Comparison of ENCODE assay signal across 8 cellular contexts in genomic region chr6:45445749-45446454, GRCh38.
DNase-seq lines count a peak whose midpoint lies in the region; ATAC-seq and TF ChIP-seq lines count a peak whose summit lies in the region.

No MANE protein-coding gene starts in this region.

- CTCF ChIA-PET in MCF 10A (lab: Yijun Ruan, JAX), result interaction anchor here (1.0 kb wide), 1 partner anchor 790 kb away, joined by 3 read pairs; no protein-coding TSS in a partner anchor

- H3K9me3 ChIP-seq in HAP-1, result no peaks in the 10 kb centered on the region

- H3K27me3 Mint-ChIP-seq in MCF 10A (ENCODE audit: insufficient read depth, unreplicated experiment), result no peaks in the 10 kb centered on the region

- H3K36me3 ChIP-seq in HAP-1 (replicated peaks), result no peaks in the 10 kb centered on the region

- intact Hi-C loops in MCF 10A (cut with micrococcal nuclease), result loop anchor here (2.0 kb wide), 1 partner anchor 23 kb away; no protein-coding TSS in a partner anchor

- in situ Hi-C loops in HAP-1 (cut with MboI; ENCODE audit: low sequenced_read_pairs), result no loop called here

- H3K4me1 Mint-ChIP-seq in MCF 10A (ENCODE audit: insufficient read depth, unreplicated experiment), result peaks cover 34% of the 10 kb centered on the region
- peaks cover 91% of the 10 kb centered on the region for H3K4me1 Mint-ChIP-seq in stimulated activated effector memory CD8-positive, alpha-beta T cell treated with anti-CD3 and anti-CD28 coated beads, Interleukin-12 subunit alpha, Interleukin-12 subunit beta, amount 100 ng/mL, for 72 hours

- ATAC-seq in stimulated activated effector memory CD8-positive, alpha-beta T cell treated with anti-CD3 and anti-CD28 coated beads, Interleukin-12 subunit alpha, Interleukin-12 subunit beta, amount 100 ng/mL, for 72 hours, result peak; percentile 57

- TF ChIP-seq CTCF in AG09309 (IDR thresholded peaks at IDR 0.05; ENCODE audit: control insufficient read depth, insufficient read depth, low read depth, low read length, missing control alignments) (no peak), MCF 10A (IDR thresholded peaks at IDR 0.05; ENCODE audit: unreplicated experiment) (no peak)

- H3K36me3 Mint-ChIP-seq in MCF 10A (ENCODE audit: insufficient read depth, unreplicated experiment), result peaks cover 7% of the 10 kb centered on the region
- H3K36me3 Mint-ChIP-seq in stimulated activated effector memory CD8-positive, alpha-beta T cell treated with anti-CD3 and anti-CD28 coated beads, Interleukin-12 subunit alpha, Interleukin-12 subunit beta, amount 100 ng/mL, for 72 hours, result peaks cover 98% of the 10 kb centered on the region

- H3K9me3 Mint-ChIP-seq in MCF 10A (ENCODE audit: unreplicated experiment), result no peaks in the 10 kb centered on the region
- H3K9me3 Mint-ChIP-seq in stimulated activated effector memory CD8-positive, alpha-beta T cell treated with anti-CD3 and anti-CD28 coated beads, Interleukin-12 subunit alpha, Interleukin-12 subunit beta, amount 100 ng/mL, for 72 hours, result no peaks in the 10 kb centered on the region

- no peaks in the 10 kb centered on the region for H3K27me3 ChIP-seq in HAP-1 (ENCODE audit: low read depth)

- peaks cover 4% of the 10 kb centered on the region for H3K4me1 ChIP-seq in HAP-1

- TSS peak; percentile 54 for BruUV-seq in MCF 10A (replicated peaks; lab: Mats Ljungman, UMichigan)

- DNase-seq in AG09309 (ENCODE audit: low read depth) (peak; percentile 98), HAP-1 (ENCODE audit: low spot score in 2 of 2) (peak; percentile 4 to 23), OCI-M2 (lab: John Stamatoyannopoulos, UW; ENCODE audit: unreplicated experiment) (peak; percentile 42), MCF 10A (ENCODE audit: unreplicated experiment) (peak; percentile 99), iris pigment epithelial cell (ENCODE audit: low read depth) (peak; percentile 99), GM19240 (ENCODE audit: insufficient read length, low spot score) (no peak)
- DNase-seq in stimulated activated effector memory CD8-positive, alpha-beta T cell treated with anti-CD3 and anti-CD28 coated beads, Interleukin-12 subunit alpha, Interleukin-12 subunit beta, amount 100 ng/mL, for 72 hours (ENCODE audit: low spot score in 2 of 2), result no peak
- DNase-seq in activated effector memory CD4-positive, alpha-beta T cell treated with anti-CD3 and anti-CD28 coated beads, Interleukin-2, amount 50 U/mL, for 16 hours, result no peak

- H3K4me3 ChIP-seq in AG09309 (ENCODE audit: control insufficient read depth, low read depth, low read length), result no peak overlapping the region
- H3K4me3 ChIP-seq in HAP-1, result no peak overlapping the region

- POLR2A ChIA-PET in MCF 10A (lab: Yijun Ruan, JAX), result interaction anchor here (0.6 to 2.3 kb wide), 12 partner anchors 9 to 504 kb away, joined by 3 to 17 read pairs (median 3); no protein-coding TSS in a partner anchor

- peak overlapping the region; percentile 29 for H3K4me3 Mint-ChIP-seq in MCF 10A (ENCODE audit: unreplicated experiment)
- peak overlapping the region; percentile 55 for H3K4me3 Mint-ChIP-seq in stimulated activated effector memory CD8-positive, alpha-beta T cell treated with anti-CD3 and anti-CD28 coated beads, Interleukin-12 subunit alpha, Interleukin-12 subunit beta, amount 100 ng/mL, for 72 hours

- peak overlapping the region; percentile 85 for H3K27ac Mint-ChIP-seq in MCF 10A (ENCODE audit: low read depth, unreplicated experiment)
- H3K27ac Mint-ChIP-seq in stimulated activated effector memory CD8-positive, alpha-beta T cell treated with anti-CD3 and anti-CD28 coated beads, Interleukin-12 subunit alpha, Interleukin-12 subunit beta, amount 100 ng/mL, for 72 hours, result peak overlapping the region; percentile 91

Comparison
In these comparisons a context has a peak if more than half of its experiments do, and no peak if none do; other contexts are left out.
1. DNase-seq: peak in AG09309 (single experiment), HAP-1 (2 of 2), OCI-M2 (single experiment), MCF 10A (single experiment) and iris pigment epithelial cell (single experiment); none in stimulated activated effector memory CD8-positive, alpha-beta T cell treated with anti-CD3 and anti-CD28 coated beads, Interleukin-12 subunit alpha, Interleukin-12 subunit beta, amount 100 ng/mL, for 72 hours (0 of 2), activated effector memory CD4-positive, alpha-beta T cell treated with anti-CD3 and anti-CD28 coated beads, Interleukin-2, amount 50 U/mL, for 16 hours (single experiment) and GM19240 (single experiment).